In genomic region chr6:37491830-37492208, GRCh38 we compare ENCODE assay signal across 2 cellular contexts.
A peak's percentile ranks its signal among the peaks of the same experiment; 100 is the strongest.
TF ChIP-seq lines count a peak whose summit lies in the region.

No MANE protein-coding gene starts in this region.

TF ChIP-seq in WTC11, 78 proteins besides CTCF, POLR2A, EP300 and RAD21:
- no peak for TF ChIP-seq ZMAT4 (CRISPR knock-in tag; IDR thresholded peaks at IDR 0.05)
- TF ChIP-seq ZBTB43 (CRISPR knock-in tag; IDR thresholded peaks at IDR 0.05), result 0 out of 2 replicates have a peak, but pooled peaks have one; percentile 3
- no peak for TF ChIP-seq FOXJ3 (CRISPR knock-in tag; IDR thresholded peaks at IDR 0.05; ENCODE audit: borderline replicate concordance)

TF ChIP-seq in HEK293T, 16 proteins besides CTCF, POLR2A, EP300 and RAD21 (continued from another document):
- TF ChIP-seq PKNOX1 (IDR thresholded peaks at IDR 0.05), result no peak
- no peak for TF ChIP-seq FOXA1 (IDR thresholded peaks at IDR 0.05)
- no peak for TF ChIP-seq CTBP1 (IDR thresholded peaks at IDR 0.05; ENCODE audit: borderline replicate concordance)
- no peak for TF ChIP-seq TARDBP (IDR thresholded peaks at IDR 0.05)
- TF ChIP-seq FOXM1 (IDR thresholded peaks at IDR 0.05; ENCODE audit: borderline replicate concordance), result no peak
- TF ChIP-seq BHLHE40 (IDR thresholded peaks at IDR 0.05; ENCODE audit: borderline replicate concordance), result no peak
- TF ChIP-seq SP1 (IDR thresholded peaks at IDR 0.05), result no peak
- no peak for TF ChIP-seq L3MBTL2 (conservative IDR thresholded peaks at IDR 0.05)
